ENCODE assay signal across 13 cellular contexts in the genomic region with DNA sequence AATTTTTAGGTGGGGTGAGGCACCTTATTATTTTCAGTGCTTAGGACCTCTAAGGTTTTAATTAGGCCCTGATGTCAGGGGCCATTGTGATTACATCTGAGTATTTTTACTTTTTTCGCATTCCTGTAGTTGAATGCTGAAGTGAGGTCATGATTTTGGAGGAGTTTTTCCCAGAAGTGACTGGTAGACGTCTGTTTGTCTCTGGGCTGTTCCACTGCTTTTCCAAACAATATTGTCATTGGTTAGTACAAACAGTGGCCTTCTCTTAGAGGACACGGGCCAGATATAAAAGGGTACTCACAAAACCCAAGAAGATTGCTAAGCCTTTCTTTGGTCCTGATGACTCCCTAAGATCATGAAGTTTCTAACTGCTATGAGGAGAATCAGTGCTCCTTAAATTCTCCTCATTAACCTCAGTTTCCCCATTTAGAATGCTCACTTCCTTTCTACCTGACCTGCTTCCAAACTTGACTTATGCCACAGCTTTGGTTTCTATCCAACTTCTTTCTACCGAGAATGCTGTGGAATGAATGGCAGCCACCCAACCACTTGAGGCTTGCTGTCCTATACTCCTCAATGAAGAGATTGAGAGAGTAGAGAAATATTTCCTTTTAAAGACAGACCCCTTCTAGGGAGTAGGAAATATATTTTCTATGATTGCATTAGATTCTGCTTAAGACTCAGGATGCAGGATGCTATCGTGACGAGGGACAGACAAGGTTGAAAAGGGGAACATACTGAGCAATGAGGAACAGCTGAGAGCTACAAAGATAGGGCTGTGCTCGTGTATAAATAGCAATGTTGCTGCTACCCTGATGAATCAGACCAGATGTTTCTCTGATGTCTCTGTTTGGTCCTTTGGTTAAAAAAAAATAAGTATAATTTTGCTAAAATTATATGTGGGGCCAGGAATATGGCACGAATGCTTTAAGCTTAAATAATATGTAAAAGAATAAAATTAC. TPM values are rescaled to one million over a fixed set of nuclear protein-coding genes. Genes with fewer than 3 reads are reported as not detected.
DNase-seq lines count a peak whose midpoint lies in the region; TF ChIP-seq lines count a peak whose summit lies in the region.
"Had no signal": no experiment of that assay in that cellular context is flagged by ENCODE, and none has a peak within 500 bp of the region (broad histone marks: within the 10 kb centered on the region; RNA-seq: fewer than 3 reads in every experiment).

No MANE protein-coding gene starts in this region.

- H2BK5ac ChIP-seq in neuronal stem cell (ENCODE audit: low read length) = no peak overlapping the region

- H2BK12ac ChIP-seq in neuronal stem cell (ENCODE audit: low read length) = no peak overlapping the region

- H3K27ac ChIP-seq in coronary artery (peak overlapping the region; percentile 62 to 71), neuronal stem cell (replicated peaks; ENCODE audit: low read length) (no peak overlapping the region)
- H3K27ac ChIP-seq: parathyroid adenoma had no signal

- peak; percentile 74 for DNase-seq in GM03348 (ENCODE audit: low spot score)
- DNase-seq in NB4 (ENCODE audit: low read depth) = peak; percentile 55
- DNase-seq in coronary artery (ENCODE audit: low spot score) = no peak
- peak; percentile 15 for DNase-seq in midbrain (lab: John Stamatoyannopoulos, UW)
- DNase-seq in activated naive CD4-positive, alpha-beta T cell treated with anti-CD3 and anti-CD28 coated beads, Interleukin-2, amount 50 U/mL, for 16 hours = no peak
- DNase-seq in cerebellar nuclear complex (lab: John Stamatoyannopoulos, UW) = no peak
- DNase-seq in activated T-helper 2 cell treated with anti-CD3 and anti-CD28 coated beads, Interferon-gamma antibody, Interleukin-2, Interleukin-4, amounts not matched to agents 10 μg/mL and 5 μg/mL and 100 μg/mL, durations not matched to agents 14 hours and 24 hours and 36 hours (ENCODE audit: low spot score) = no peak
- no peak for DNase-seq in neuronal stem cell (ENCODE audit: low spot score)
- DNase-seq: BE2C; NCI-H526 treated with DMSO at 0.1 percent for 48 hours; stimulated activated CD4-positive, alpha-beta T cell treated with anti-CD3 and anti-CD28 coated beads, Interleukin-4, amount 100 ng/mL, for 24 hours; T-helper 17 cell had no signal

- no peaks in the 10 kb centered on the region for H3K27me3 ChIP-seq in neuronal stem cell (ENCODE audit: control insufficient read depth in 3 of 3, insufficient read depth in 3 of 3, low read depth in 1 of 3, low read length in 3 of 3)
- H3K27me3 ChIP-seq: BE2C had no signal

- H3K36me3 Mint-ChIP-seq in activated T-helper 2 cell treated with anti-CD3 and anti-CD28 coated beads, Interferon-gamma antibody, Interleukin-2, Interleukin-4, amounts not matched to agents 10 μg/mL and 5 μg/mL and 100 μg/mL, durations not matched to agents 14 hours and 24 hours and 36 hours (ENCODE audit: low read depth) = no peaks in the 10 kb centered on the region

- H3K14ac ChIP-seq in neuronal stem cell (ENCODE audit: low read length) = no peak overlapping the region

- no peak overlapping the region for H3K4me2 ChIP-seq in neuronal stem cell (ENCODE audit: insufficient read depth, low read length, poor library complexity, severe bottlenecking)

- no peaks in the 10 kb centered on the region for H3K4me1 ChIP-seq in neuronal stem cell (ENCODE audit: control insufficient read depth in 2 of 2, insufficient read depth in 1 of 2, low read depth in 1 of 2, low read length in 2 of 2)
- H3K4me1 ChIP-seq: BE2C, parathyroid adenoma had no signal

- TF ChIP-seq CTCF in NB4 (IDR thresholded peaks at IDR 0.05; ENCODE audit: low read depth, low read length) (no peak), coronary artery (IDR thresholded peaks at IDR 0.05) (no peak)

- H3K4me1 Mint-ChIP-seq in activated T-helper 2 cell treated with anti-CD3 and anti-CD28 coated beads, Interferon-gamma antibody, Interleukin-2, Interleukin-4, amounts not matched to agents 10 μg/mL and 5 μg/mL and 100 μg/mL, durations not matched to agents 14 hours and 24 hours and 36 hours (ENCODE audit: low read depth) = no peaks in the 10 kb centered on the region
- H3K4me1 Mint-ChIP-seq: T-helper 17 cell had no signal

- H4K8ac ChIP-seq in neuronal stem cell (ENCODE audit: low read depth, low read length) = no peak overlapping the region

- peaks cover 2% of the 10 kb centered on the region for H3K27me3 Mint-ChIP-seq in activated T-helper 2 cell treated with anti-CD3 and anti-CD28 coated beads, Interferon-gamma antibody, Interleukin-2, Interleukin-4, amounts not matched to agents 10 μg/mL and 5 μg/mL and 100 μg/mL, durations not matched to agents 14 hours and 24 hours and 36 hours (ENCODE audit: low read depth)

- H2AK5ac ChIP-seq in neuronal stem cell (ENCODE audit: low read depth, low read length) = no peak overlapping the region

- no peak overlapping the region for H4K91ac ChIP-seq in neuronal stem cell (ENCODE audit: low read depth, low read length, poor library complexity)

- H3K23ac ChIP-seq in neuronal stem cell (ENCODE audit: low read depth, low read length, poor library complexity) = no peak overlapping the region

- H3K4ac ChIP-seq in neuronal stem cell (ENCODE audit: low read length) = no peak overlapping the region

- H3K4me3 ChIP-seq in NB4 (ENCODE audit: low read depth, low read length) = no peak overlapping the region
- H3K4me3 ChIP-seq in coronary artery = peak overlapping the region; percentile 33
- H3K4me3 ChIP-seq in neuronal stem cell (ENCODE audit: low read length in 2 of 2) = no peak overlapping the region

- H2AFZ ChIP-seq in neuronal stem cell (ENCODE audit: low read length) = no peak overlapping the region
- H2AFZ ChIP-seq: parathyroid adenoma had no signal

- H3K9me3 ChIP-seq in neuronal stem cell (replicated peaks in 1 of 2; ENCODE audit: control insufficient read depth in 2 of 2, insufficient read depth in 1 of 2, low read depth in 1 of 2, low read length in 2 of 2) = no peaks in the 10 kb centered on the region
- H3K9me3 ChIP-seq: BE2C had no signal

- H3K27ac Mint-ChIP-seq in activated T-helper 2 cell treated with anti-CD3 and anti-CD28 coated beads, Interferon-gamma antibody, Interleukin-2, Interleukin-4, amounts not matched to agents 10 μg/mL and 5 μg/mL and 100 μg/mL, durations not matched to agents 14 hours and 24 hours and 36 hours = no peak overlapping the region
- H3K27ac Mint-ChIP-seq: T-helper 17 cell had no signal

- TF ChIP-seq POLR2A in NB4 (IDR thresholded peaks at IDR 0.05; ENCODE audit: extremely low read depth, insufficient read length) = no peak

- no peaks in the 10 kb centered on the region for H3K36me3 ChIP-seq in neuronal stem cell (replicated peaks in 1 of 2; ENCODE audit: control insufficient read depth in 2 of 2, insufficient read depth in 2 of 2, low read length in 2 of 2)
- H3K36me3 ChIP-seq: BE2C had no signal

- no peak overlapping the region for H3K18ac ChIP-seq in neuronal stem cell (ENCODE audit: low read length)

- H3K4me3 Mint-ChIP-seq in activated T-helper 2 cell treated with anti-CD3 and anti-CD28 coated beads, Interferon-gamma antibody, Interleukin-2, Interleukin-4, amounts not matched to agents 10 μg/mL and 5 μg/mL and 100 μg/mL, durations not matched to agents 14 hours and 24 hours and 36 hours (ENCODE audit: low read depth) = no peak overlapping the region
- H3K4me3 Mint-ChIP-seq: T-helper 17 cell had no signal

- H3K79me1 ChIP-seq in neuronal stem cell (ENCODE audit: low read depth, low read length) = no peaks in the 10 kb centered on the region

- H2BK15ac ChIP-seq in neuronal stem cell (ENCODE audit: low read length) = no peak overlapping the region

- peaks cover 3% of the 10 kb centered on the region for H3K9me3 Mint-ChIP-seq in activated T-helper 2 cell treated with anti-CD3 and anti-CD28 coated beads, Interferon-gamma antibody, Interleukin-2, Interleukin-4, amounts not matched to agents 10 μg/mL and 5 μg/mL and 100 μg/mL, durations not matched to agents 14 hours and 24 hours and 36 hours

- no CpG with 5 or more reads among the region's 8 CpGs for WGBS in neuronal stem cell (ENCODE audit: extremely low coverage in 2 of 2, insufficient read length in 2 of 2, insufficient replicate concordance in 1 of 2), 2 donors

- H3K9ac ChIP-seq in neuronal stem cell (ENCODE audit: low read depth, low read length, poor library complexity) = no peak overlapping the region
- H3K9ac ChIP-seq: parathyroid adenoma had no signal

- no peak overlapping the region for H2BK120ac ChIP-seq in neuronal stem cell (ENCODE audit: low read depth, low read length)

- intact Hi-C loops in activated T-helper 2 cell treated with anti-CD3 and anti-CD28 coated beads, Interferon-gamma antibody, Interleukin-2, Interleukin-4, amounts not matched to agents 10 μg/mL and 5 μg/mL and 100 μg/mL, durations not matched to agents 14 hours and 24 hours and 36 hours (cut with micrococcal nuclease) = no loop called here

RNA-seq across cellular contexts. Expression of a gene that starts 7.3 kb away (rescaled TPM):
- 0.37 and 0.43 TPM in 2 replicates for total RNA-seq in activated T-helper 2 cell treated with anti-CD3 and anti-CD28 coated beads, Interferon-gamma antibody, Interleukin-2, Interleukin-4, amounts not matched to agents 10 μg/mL and 5 μg/mL and 100 μg/mL, durations not matched to agents 14 hours and 24 hours and 36 hours
- 7.1 TPM for polyA plus RNA-seq in neuronal stem cell (2013, experiment 1 of 2)
- polyA plus RNA-seq in neuronal stem cell (2013, experiment 2 of 2) = 7.1 TPM

Comparison
In these comparisons a context has a peak if more than half of its experiments do, and no peak if none do; other contexts are left out.
1. DNase-seq: peak in GM03348 (single experiment), NB4 (single experiment) and midbrain (single experiment); none in coronary artery (single experiment), activated naive CD4-positive, alpha-beta T cell treated with anti-CD3 and anti-CD28 coated beads, Interleukin-2, amount 50 U/mL, for 16 hours (single experiment), cerebellar nuclear complex (0 of 2), activated T-helper 2 cell treated with anti-CD3 and anti-CD28 coated beads, Interferon-gamma antibody, Interleukin-2, Interleukin-4, amounts not matched to agents 10 μg/mL and 5 μg/mL and 100 μg/mL, durations not matched to agents 14 hours and 24 hours and 36 hours (single experiment) and neuronal stem cell (single experiment).